ENCODE assay signal across 18 cellular contexts in genomic region chr12:20628388-20628787, GRCh38.
DNase-seq lines count a peak whose midpoint lies in the region; ATAC-seq and TF ChIP-seq lines count a peak whose summit lies in the region.
"Had no signal": no experiment of that assay in that cellular context is flagged by ENCODE, and none has a peak within 500 bp of the region (broad histone marks: within the 10 kb centered on the region; RNA-seq: fewer than 3 reads in every experiment).

No MANE protein-coding gene starts in this region.

- peak overlapping the region; percentile 62 for H2AFZ ChIP-seq in ACC112 (ENCODE audit: low read length, unreplicated experiment)
- no peak overlapping the region for H2AFZ ChIP-seq in Karpas-422 (ENCODE audit: low read length)

- no peak overlapping the region for H3K4me3 Mint-ChIP-seq in nephron progenitor cell
- H3K4me3 Mint-ChIP-seq: CD4-positive, alpha-beta memory T cell; natural killer cell; T-helper 1 cell treated with Interleukin-12 subunit alpha and Interleukin-12 subunit beta and Interleukin-4 antibody, amounts not matched to agents 30 μg/mL and 1 μg/mL, for 36 hours had no signal

- H3K9me2 ChIP-seq in Karpas-422 (replicated peaks; ENCODE audit: insufficient read depth, low read length): no peaks in the 10 kb centered on the region

- H3K4me1 ChIP-seq in ACC112 (ENCODE audit: control insufficient read depth, insufficient read depth, low read length, unreplicated experiment): peaks cover 28% of the 10 kb centered on the region
- H3K4me1 ChIP-seq in Karpas-422 (ENCODE audit: low read length): no peaks in the 10 kb centered on the region

- TF ChIP-seq CTCF in nephron progenitor cell (IDR thresholded peaks at IDR 0.05): no peak
- no peak for TF ChIP-seq CTCF in GM20000 (IDR thresholded peaks at IDR 0.05; ENCODE audit: extremely low read depth, missing control alignments)

- H3K4me3 ChIP-seq in ACC112 (ENCODE audit: low read depth, low read length) (no peak overlapping the region), Karpas-422 (ENCODE audit: low read length) (no peak overlapping the region)
- H3K4me3 ChIP-seq: lung had no signal

- ATAC-seq in HG02588 (IDR thresholded peaks at IDR 0.05; ENCODE audit: unreplicated experiment) (no peak), GM18498 (IDR thresholded peaks at IDR 0.05; ENCODE audit: unreplicated experiment) (no peak)
- ATAC-seq: natural killer cell had no signal

- peaks cover 3% of the 10 kb centered on the region for H3K27me3 Mint-ChIP-seq in nephron progenitor cell (ENCODE audit: low read depth, poor library complexity)
- H3K27me3 Mint-ChIP-seq: CD4-positive, alpha-beta memory T cell had no signal

- H3K4me1 Mint-ChIP-seq in nephron progenitor cell: peaks cover 40% of the 10 kb centered on the region
- H3K4me1 Mint-ChIP-seq: CD4-positive, alpha-beta memory T cell; natural killer cell had no signal

- H3K27ac ChIP-seq in ACC112 (ENCODE audit: low read depth, low read length) (no peak overlapping the region), Karpas-422 (ENCODE audit: low read length) (no peak overlapping the region)

- no peaks in the 10 kb centered on the region for H4K20me1 ChIP-seq in Karpas-422 (ENCODE audit: insufficient read depth, low read depth, low read length)

- no peaks in the 10 kb centered on the region for H3K36me3 ChIP-seq in ACC112 (ENCODE audit: insufficient read depth, low read length)
- H3K36me3 ChIP-seq in Karpas-422 (ENCODE audit: insufficient read depth, low read length): no peaks in the 10 kb centered on the region

- H3K27ac Mint-ChIP-seq in nephron progenitor cell: peak overlapping the region; percentile 49
- H3K27ac Mint-ChIP-seq: CD4-positive, alpha-beta memory T cell; natural killer cell; T-helper 1 cell treated with Interleukin-12 subunit alpha and Interleukin-12 subunit beta and Interleukin-4 antibody, amounts not matched to agents 30 μg/mL and 1 μg/mL, for 36 hours had no signal

- DNase-seq in NOMO-1 treated with dmso at 0.1 percent for 144 hours (lab: John Stamatoyannopoulos, UW; ENCODE audit: unreplicated experiment) (peak; percentile 54), fibroblast of peridontal ligament (ENCODE audit: extremely low read depth) (peak; percentile 68), nephron progenitor cell (no peak), Karpas-422 (no peak), GM20000 (ENCODE audit: low spot score) (no peak)
- DNase-seq: ACHN; activated naive CD4-positive, alpha-beta T cell; CD4-positive, alpha-beta memory T cell; dermis blood vessel endothelial cell; natural killer cell; NCI-H2029; NCI-H524 treated with DMSO at 0.1 percent for 48 hours; trophoblast cell had no signal

- H3K9me3 Mint-ChIP-seq in nephron progenitor cell: no peaks in the 10 kb centered on the region
- H3K9me3 Mint-ChIP-seq: CD4-positive, alpha-beta memory T cell; T-helper 1 cell treated with Interleukin-12 subunit alpha and Interleukin-12 subunit beta and Interleukin-4 antibody, amounts not matched to agents 30 μg/mL and 1 μg/mL, for 36 hours had no signal

- no peaks in the 10 kb centered on the region for H3K9me3 ChIP-seq in Karpas-422 (ENCODE audit: low read length)

- no peak overlapping the region for H3K4me2 ChIP-seq in Karpas-422 (ENCODE audit: low read depth, low read length, poor library complexity, severe bottlenecking)

- no peak overlapping the region for H3K9ac ChIP-seq in Karpas-422 (ENCODE audit: low read length)

- H3K27me3 ChIP-seq in ACC112 (ENCODE audit: insufficient read depth, low read length): no peaks in the 10 kb centered on the region
- H3K27me3 ChIP-seq in Karpas-422 (ENCODE audit: low read length): no peaks in the 10 kb centered on the region

- H3K79me2 ChIP-seq in ACC112 (ENCODE audit: control insufficient read depth, insufficient read depth, low read length, unreplicated experiment) (no peaks in the 10 kb centered on the region), Karpas-422 (ENCODE audit: low read length) (no peaks in the 10 kb centered on the region)

- H3K36me3 Mint-ChIP-seq in nephron progenitor cell (ENCODE audit: low read depth): no peaks in the 10 kb centered on the region
- H3K36me3 Mint-ChIP-seq: CD4-positive, alpha-beta memory T cell; natural killer cell had no signal

Comparison
In these comparisons a context has a peak if more than half of its experiments do, and no peak if none do; other contexts are left out.
1. DNase-seq: peak in NOMO-1 treated with dmso at 0.1 percent for 144 hours (single experiment) and fibroblast of peridontal ligament (single experiment); none in nephron progenitor cell (single experiment), Karpas-422 (single experiment) and GM20000 (single experiment).